In genomic region chr19:10380311-10381102, GRCh38 we compare ENCODE assay signal across 8 cellular contexts. TPM values are rescaled to one million over a fixed set of nuclear protein-coding genes. Genes with fewer than 3 reads are reported as not detected.
A peak's percentile ranks its signal among the peaks of the same experiment; 100 is the strongest.
DNase-seq lines count a peak whose midpoint lies in the region; ATAC-seq and TF ChIP-seq lines count a peak whose summit lies in the region.

TYK2 (minus strand) TSS chr19:10380572; CDS start chr19:10378406, 2,166 bp downstream.

- H3K9me3 ChIP-seq in PC-3 (ENCODE audit: low read length) (no peaks in the 10 kb centered on the region), mucosa of descending colon (no peaks in the 10 kb centered on the region)

- ATAC-seq in GM21576 (IDR thresholded peaks at IDR 0.05; ENCODE audit: unreplicated experiment) = peak; percentile 88
- peak; percentile 94 for ATAC-seq in PC-3
- peak; percentile 98 for ATAC-seq in mucosa of descending colon

- no peaks in the 10 kb centered on the region for H3K9me2 ChIP-seq in PC-3 (replicated peaks; ENCODE audit: low read length)

- peaks cover 15% of the 10 kb centered on the region for H3K79me2 ChIP-seq in PC-3 (ENCODE audit: low read length)

- H3K9ac ChIP-seq in PC-3 (ENCODE audit: low read length) = peak within 1 kb of the TSS; percentile 92

- CTCF ChIA-PET in PC-3 (lab: Charles Lee) = interaction anchor here (0.6 to 1.4 kb wide), 4 partner anchors 8 to 337 kb away, joined by 3 to 12 read pairs (median 6); partner anchors contain the start of gene DNM2

- BruUV-seq in PC-3 (replicated peaks; lab: Mats Ljungman, UMichigan) = no TSS peak

- POLR2A ChIA-PET in PC-3 (lab: Charles Lee; ENCODE audit: unreplicated experiment) = interaction anchor here (0.5 to 1.1 kb wide), 6 partner anchors 9 to 129 kb away, joined by 3 to 8 read pairs (median 6); partner anchors contain the start of genes ICAM1 and MRPL4

- no peak for TF ChIP-seq CTCF in PC-3 (conservative IDR thresholded peaks at IDR 0.05; ENCODE audit: low read depth, low read length)
- TF ChIP-seq CTCF in epithelial cell of esophagus (IDR thresholded peaks at IDR 0.05; ENCODE audit: insufficient read depth, low read depth, low read length, missing control alignments) = no peak
- no peak for TF ChIP-seq CTCF in mucosa of descending colon (IDR thresholded peaks at IDR 0.05)

- TF ChIP-seq RAD21 in Ishikawa (IDR thresholded peaks at IDR 0.05; ENCODE audit: low read depth) = no peak

- H3K36me3 ChIP-seq in PC-3 (ENCODE audit: low read depth, low read length) (peaks cover 12% of the 10 kb centered on the region), mucosa of descending colon (ENCODE audit: low read depth) (no peaks in the 10 kb centered on the region)

- H3K4me2 ChIP-seq in PC-3 (ENCODE audit: low read length) = peak within 1 kb of the TSS; percentile 88

- H2AFZ ChIP-seq in PC-3 (ENCODE audit: low read length) = peak within 1 kb of the TSS; percentile 95

- no peaks in the 10 kb centered on the region for H3K27me3 ChIP-seq in PC-3 (ENCODE audit: low read length)

- peak within 1 kb of the TSS; percentile 40 for H3K27ac ChIP-seq in PC-3 (ENCODE audit: low read length)

- no peaks in the 10 kb centered on the region for H4K20me1 ChIP-seq in PC-3 (ENCODE audit: low read length)

- H3F3A ChIP-seq in PC-3 (ENCODE audit: low read length, unreplicated experiment) = no peaks in the 10 kb centered on the region

- peak; percentile 92 for DNase-seq in DMS114 treated with DMSO at 0.1 percent for 48 hours (lab: John Stamatoyannopoulos, UW; ENCODE audit: unreplicated experiment)
- DNase-seq in PC-3 = peak; percentile 100
- peak; percentile 96 for DNase-seq in activated T-cell treated with anti-CD3 and anti-CD28 coated beads for 48 hours (ENCODE audit: low read depth)
- DNase-seq in epithelial cell of esophagus (ENCODE audit: low read depth) = peak; percentile 98
- peak; percentile 98 to 99 (median 99) for DNase-seq in mucosa of descending colon
- peak; percentile 92 for DNase-seq in stimulated activated CD8-positive, alpha-beta memory T cell treated with anti-CD3 and anti-CD28 coated beads, Interleukin-4, amount 100 ng/mL, for 24 hours (ENCODE audit: low read depth)

- TF ChIP-seq EP300 in Ishikawa (IDR thresholded peaks at IDR 0.05; ENCODE audit: borderline replicate concordance) = no peak

- H3K4me1 ChIP-seq in PC-3 (ENCODE audit: insufficient read depth, low read length) = peaks cover 9% of the 10 kb centered on the region
- H3K4me1 ChIP-seq in mucosa of descending colon (ENCODE audit: low read depth) = peaks cover 8% of the 10 kb centered on the region

- H3K4me3 ChIP-seq in PC-3 (ENCODE audit: low read length) = peak within 1 kb of the TSS; percentile 91
- H3K4me3 ChIP-seq in epithelial cell of esophagus (ENCODE audit: low read length) = peak within 1 kb of the TSS; percentile 94
- peak within 1 kb of the TSS; percentile 81 for H3K4me3 ChIP-seq in mucosa of descending colon

- intact Hi-C loops in PC-3 (cut with micrococcal nuclease) = loop anchor here (10.0 kb wide), 1 partner anchor 46 kb away; the partner anchor contains the start of genes ICAM3 and RAVER1
- intact Hi-C loops in mucosa of descending colon (cut with DNase I, micrococcal nuclease) = no loop called here

TF ChIP-seq in Ishikawa, 13 proteins besides CTCF, POLR2A, EP300 and RAD21:
- TF ChIP-seq NFIC (IDR thresholded peaks at IDR 0.05) (no peak), TEAD4 (IDR thresholded peaks at IDR 0.05) (no peak), YY1 (IDR thresholded peaks at IDR 0.05; ENCODE audit: low read depth) (no peak), USF1 (IDR thresholded peaks at IDR 0.05) (no peak), FOXM1 (IDR thresholded peaks at IDR 0.05; ENCODE audit: borderline replicate concordance, low read depth) (no peak), ZBTB7A (IDR thresholded peaks at IDR 0.05; ENCODE audit: low read depth) (peak; percentile 73), REST (IDR thresholded peaks at IDR 0.05; ENCODE audit: low read depth) (no peak), EGR1 (IDR thresholded peaks at IDR 0.05) (no peak), TCF12 (IDR thresholded peaks at IDR 0.05; ENCODE audit: low read depth) (no peak), CREB1 (IDR thresholded peaks at IDR 0.05; ENCODE audit: low read depth) (peak; percentile 81), MAX (IDR thresholded peaks at IDR 0.05) (peak; percentile 96), CEBPB (IDR thresholded peaks at IDR 0.05) (no peak), TAF1 (IDR thresholded peaks at IDR 0.05; ENCODE audit: low read depth) (peak; percentile 81)
TF ChIP-seq in Ishikawa: peak in this region for 4.

RNA-seq across cellular contexts. Expression of gene TYK2, which starts in this region (rescaled TPM):
- 177 and 201 TPM in 2 replicates for total RNA-seq in PC-3 (2014; rRNA removed)
- total RNA-seq in mucosa of descending colon = 100 to 1,000 TPM; 104 to 142 (median 123) TPM

Comparison
In these comparisons a context has a peak if more than half of its experiments do, and no peak if none do; other contexts are left out.
1. Peak in every context shown above with its lines: DNase-seq, ATAC-seq, H3K4me3 ChIP-seq and H3K27ac ChIP-seq.